Comparison of ENCODE assay signal across 20 cellular contexts in the genomic region with DNA sequence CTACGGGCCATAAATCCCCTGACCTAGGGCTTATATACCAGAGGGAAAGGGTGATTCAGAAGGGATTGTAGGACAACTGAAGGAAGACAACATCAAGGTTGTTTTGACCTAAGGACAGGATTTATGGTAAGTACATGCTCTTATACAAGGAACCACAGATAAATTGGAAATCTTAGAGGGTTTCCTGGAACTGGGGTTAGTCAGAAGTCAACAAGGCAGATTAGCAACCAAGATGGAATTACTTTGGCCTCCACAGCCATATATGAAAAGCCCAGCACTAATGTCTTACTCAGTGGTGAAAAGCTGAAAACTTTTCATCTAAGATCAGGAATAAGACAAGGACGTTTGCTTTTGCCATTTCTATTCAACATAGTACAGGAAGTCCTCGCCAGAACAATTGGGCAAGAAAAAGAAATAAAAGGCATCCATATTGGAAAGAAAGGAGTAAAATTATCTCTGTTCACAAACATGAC. TPM values are rescaled to one million over a fixed set of nuclear protein-coding genes. Genes with fewer than 3 reads are reported as not detected.
DNase-seq lines count a peak whose midpoint lies in the region; ATAC-seq and TF ChIP-seq lines count a peak whose summit lies in the region.
"Had no signal": no experiment of that assay in that cellular context is flagged by ENCODE, and none has a peak within 500 bp of the region (broad histone marks: within the 10 kb centered on the region; RNA-seq: fewer than 3 reads in every experiment).

No MANE protein-coding gene starts in this region.

- peak overlapping the region; percentile 85 for H3K27ac Mint-ChIP-seq in activated T-cell treated with anti-CD3 and anti-CD28 coated beads, Interleukin-2, amount 50 U/mL, for 72 hours
- peak overlapping the region; percentile 91 for H3K27ac Mint-ChIP-seq in activated T-helper 17 cell treated with anti-CD3 and anti-CD28 coated beads, Interleukin-2, amount 50 U/mL, for 72 hours
- H3K27ac Mint-ChIP-seq in mesothelial cell of epicardium, result no peak overlapping the region
- H3K27ac Mint-ChIP-seq: neural progenitor cell; stimulated activated naive B cell treated with anti-CD40 and anti-IgM and Interleukin-4, amounts not matched to agents 10 μg/mL and 1 μg/mL and 100 μg/mL, for 72 hours had no signal

- peak overlapping the region in 1 of 2 donors; percentile 62 for H3K4me3 Mint-ChIP-seq in activated T-cell treated with anti-CD3 and anti-CD28 coated beads, Interleukin-2, amount 50 U/mL, for 72 hours
- H3K4me3 Mint-ChIP-seq in activated T-helper 17 cell treated with anti-CD3 and anti-CD28 coated beads, Interleukin-2, amount 50 U/mL, for 72 hours, result peak overlapping the region; percentile 72
- no peak overlapping the region for H3K4me3 Mint-ChIP-seq in mesothelial cell of epicardium
- H3K4me3 Mint-ChIP-seq: neural progenitor cell; stimulated activated naive B cell treated with anti-CD40 and anti-IgM and Interleukin-4, amounts not matched to agents 10 μg/mL and 1 μg/mL and 100 μg/mL, for 72 hours had no signal

- no peaks in the 10 kb centered on the region for H3K27me3 Mint-ChIP-seq in activated T-cell treated with anti-CD3 and anti-CD28 coated beads, Interleukin-2, amount 50 U/mL, for 72 hours (ENCODE audit: low read depth)
- H3K27me3 Mint-ChIP-seq in activated T-helper 17 cell treated with anti-CD3 and anti-CD28 coated beads, Interleukin-2, amount 50 U/mL, for 72 hours, result no peaks in the 10 kb centered on the region
- no peaks in the 10 kb centered on the region for H3K27me3 Mint-ChIP-seq in mesothelial cell of epicardium (ENCODE audit: low read depth)
- H3K27me3 Mint-ChIP-seq: stimulated activated naive B cell treated with anti-CD40 and anti-IgM and Interleukin-4, amounts not matched to agents 10 μg/mL and 1 μg/mL and 100 μg/mL, for 72 hours had no signal

- DNase-seq in activated T-cell treated with anti-CD3 and anti-CD28 coated beads, Interleukin-2, amount 50 U/mL, for 72 hours, result no peak
- DNase-seq in activated T-cell treated with anti-CD3 and anti-CD28 coated beads for 4 hours (no peak), fibroblast of mammary gland (ENCODE audit: low read depth) (peak; percentile 68), stromal cell of bone marrow (ENCODE audit: low read depth) (peak; percentile 12), H4 (ENCODE audit: low spot score) (no peak), mesothelial cell of epicardium (ENCODE audit: low spot score in 2 of 2, unreplicated experiment in 2 of 2) (no peak)
- no peak for DNase-seq in stimulated activated CD4-positive, alpha-beta T cell treated with anti-CD3 and anti-CD28 coated beads, Interleukin-2, amount 100 ng/mL, for 48 hours
- DNase-seq: activated CD4-positive, alpha-beta T cell treated with anti-CD3 and anti-CD28 coated beads, Interleukin-2, amount 50 U/mL, for 1 hour; DND-41; foreskin melanocyte; hypothalamus; mesendoderm; MG63; NCI-H146; retina; stimulated activated naive B cell treated with anti-CD40 and anti-IgM and Interleukin-4, amounts not matched to agents 10 μg/mL and 1 μg/mL and 100 μg/mL, for 72 hours; T1000; transverse colon had no signal

- peaks cover 59% of the 10 kb centered on the region for H3K4me1 Mint-ChIP-seq in activated T-cell treated with anti-CD3 and anti-CD28 coated beads, Interleukin-2, amount 50 U/mL, for 72 hours (ENCODE audit: low read depth)
- peaks cover 67% of the 10 kb centered on the region for H3K4me1 Mint-ChIP-seq in activated T-helper 17 cell treated with anti-CD3 and anti-CD28 coated beads, Interleukin-2, amount 50 U/mL, for 72 hours
- H3K4me1 Mint-ChIP-seq in mesothelial cell of epicardium, result peaks cover 5% of the 10 kb centered on the region

- peaks cover 30 to 53% of the 10 kb centered on the region in 2 donors for H3K36me3 Mint-ChIP-seq in activated T-cell treated with anti-CD3 and anti-CD28 coated beads, Interleukin-2, amount 50 U/mL, for 72 hours (ENCODE audit: insufficient read depth in 2 of 2)
- peaks cover 68% of the 10 kb centered on the region for H3K36me3 Mint-ChIP-seq in activated T-helper 17 cell treated with anti-CD3 and anti-CD28 coated beads, Interleukin-2, amount 50 U/mL, for 72 hours (ENCODE audit: low read depth)
- peaks cover 25% of the 10 kb centered on the region for H3K36me3 Mint-ChIP-seq in mesothelial cell of epicardium

- ATAC-seq in activated T-cell treated with anti-CD3 and anti-CD28 coated beads, Interleukin-2, amount 50 U/mL, for 72 hours (replicated peaks in 1 of 2), result no peak
- ATAC-seq in activated T-helper 17 cell treated with anti-CD3 and anti-CD28 coated beads, Interleukin-2, amount 50 U/mL, for 72 hours (replicated peaks), result peak; percentile 55
- ATAC-seq: stimulated activated naive B cell treated with anti-CD40 and anti-IgM and Interleukin-4, amounts not matched to agents 10 μg/mL and 1 μg/mL and 100 μg/mL, for 72 hours had no signal

- no peak overlapping the region for H3K4me3 ChIP-seq in fibroblast of mammary gland (ENCODE audit: control insufficient read depth, low read depth, low read length)
- H3K4me3 ChIP-seq: MG63, neural progenitor cell, transverse colon had no signal

- H3K9me3 Mint-ChIP-seq in activated T-cell treated with anti-CD3 and anti-CD28 coated beads, Interleukin-2, amount 50 U/mL, for 72 hours, result peaks cover 4 to 6% of the 10 kb centered on the region in 2 donors
- H3K9me3 Mint-ChIP-seq in activated T-helper 17 cell treated with anti-CD3 and anti-CD28 coated beads, Interleukin-2, amount 50 U/mL, for 72 hours, result peaks cover 5% of the 10 kb centered on the region
- peaks cover 14% of the 10 kb centered on the region for H3K9me3 Mint-ChIP-seq in mesothelial cell of epicardium

- TF ChIP-seq CTCF in fibroblast of mammary gland (conservative IDR thresholded peaks at IDR 0.05; ENCODE audit: control insufficient read depth, insufficient read depth, low read depth, low read length) (no peak), mesothelial cell of epicardium (IDR thresholded peaks at IDR 0.05; ENCODE audit: unreplicated experiment) (no peak)

RNA-seq across cellular contexts. Expression of gene TMBIM4, which starts 5.4 kb away (rescaled TPM):
- total RNA-seq in activated T-cell treated with anti-CD3 and anti-CD28 coated beads, Interleukin-2, amount 50 U/mL, for 72 hours, result 100 to 1,000 TPM in 1 of 2 donors, 10 to 100 TPM in 1; 88.7 to 101 TPM
- total RNA-seq in activated T-helper 17 cell treated with anti-CD3 and anti-CD28 coated beads, Interleukin-2, amount 50 U/mL, for 72 hours, result 10 to 100 TPM; 41.5 to 48.9 TPM
- total RNA-seq in H4 (2014; rRNA removed; shearing (Covaris generic)), result 114 and 182 TPM in 2 replicates
- 31.0 to 31.9 TPM (median 31.4 TPM) in 3 replicates for total RNA-seq in mesothelial cell of epicardium

RNA-seq across cellular contexts. Expression of gene IRAK3, which starts 24.6 kb away (rescaled TPM):
- 1 to 10 TPM; 1.2 to 1.3 TPM for total RNA-seq in activated T-cell treated with anti-CD3 and anti-CD28 coated beads, Interleukin-2, amount 50 U/mL, for 72 hours
- total RNA-seq in activated T-helper 17 cell treated with anti-CD3 and anti-CD28 coated beads, Interleukin-2, amount 50 U/mL, for 72 hours, result 1 to 10 TPM; 1.4 to 1.8 TPM
- 0.02 TPM in 1 of 2 replicates, not detected in the other for total RNA-seq in H4 (2014; rRNA removed; shearing (Covaris generic))
- 1.5 to 2.2 TPM (median 1.9 TPM) in 3 replicates for total RNA-seq in mesothelial cell of epicardium

RNA-seq across cellular contexts. Expression of gene LLPH, which starts 33.8 kb away (rescaled TPM):
- 10 to 100 TPM; 22.4 to 23.1 TPM for total RNA-seq in activated T-cell treated with anti-CD3 and anti-CD28 coated beads, Interleukin-2, amount 50 U/mL, for 72 hours
- 10 to 100 TPM; 20.6 to 37.0 TPM for total RNA-seq in activated T-helper 17 cell treated with anti-CD3 and anti-CD28 coated beads, Interleukin-2, amount 50 U/mL, for 72 hours
- total RNA-seq in H4 (2014; rRNA removed; shearing (Covaris generic)), result 29.6 and 34.4 TPM in 2 replicates
- 21.0 to 22.8 TPM (median 22.8 TPM) in 3 replicates for total RNA-seq in mesothelial cell of epicardium

Comparison
In these comparisons a context has a peak if more than half of its experiments do, and no peak if none do; other contexts are left out.
1. DNase-seq: peak in fibroblast of mammary gland (single experiment) and stromal cell of bone marrow (single experiment); none in activated T-cell treated with anti-CD3 and anti-CD28 coated beads, Interleukin-2, amount 50 U/mL, for 72 hours (0 of 2), activated T-cell treated with anti-CD3 and anti-CD28 coated beads for 4 hours (single experiment), H4 (single experiment), stimulated activated CD4-positive, alpha-beta T cell treated with anti-CD3 and anti-CD28 coated beads, Interleukin-2, amount 100 ng/mL, for 48 hours (0 of 2) and mesothelial cell of epicardium (0 of 2).